Comparison of ENCODE assay signal across 34 cellular contexts in genomic region chr4:82587826-82588225, GRCh38. TPM values are rescaled to one million over a fixed set of nuclear protein-coding genes. Genes with fewer than 3 reads are reported as not detected.
"Had no signal": no experiment of that assay in that cellular context is flagged by ENCODE, and none has a peak within 500 bp of the region (broad histone marks: within the 10 kb centered on the region; RNA-seq: fewer than 3 reads in every experiment).

No MANE protein-coding gene starts in this region.

- H3K36me3 Mint-ChIP-seq: activated CD4-positive, alpha-beta memory T cell treated with anti-CD3 and anti-CD28 coated beads for 36 hours; activated naive CD4-positive, alpha-beta T cell treated with anti-CD3 and anti-CD28 coated beads, Interleukin-2, amount 50 U/mL, for 72 hours; activated naive CD8-positive, alpha-beta T cell treated with anti-CD3 and anti-CD28 coated beads for 36 hours had no signal

- H3K4me3 ChIP-seq: adrenal gland, body of pancreas, breast epithelium had no signal

- H3K36me3 ChIP-seq: adrenal gland, brain microvascular endothelial cell, breast epithelium had no signal

- H3K27ac ChIP-seq: adrenal gland, body of pancreas, brain microvascular endothelial cell, breast epithelium had no signal

- H3K27ac Mint-ChIP-seq: activated B cell treated with CpG ODN at 0.5 μM for 24 hours; activated CD4-positive, alpha-beta memory T cell treated with anti-CD3 and anti-CD28 coated beads for 36 hours; activated CD4-positive, alpha-beta T cell treated with anti-CD3 and anti-CD28 coated beads, Interleukin-2, amount 10 ng/mL, durations not matched to agents 24 days and 14 days; activated CD8-positive, alpha-beta T cell treated with anti-CD3 and anti-CD28 coated beads for 36 hours; activated naive CD4-positive, alpha-beta T cell treated with anti-CD3 and anti-CD28 coated beads for 36 hours; activated naive CD4-positive, alpha-beta T cell treated with anti-CD3 and anti-CD28 coated beads, Interleukin-2, amount 50 U/mL, for 72 hours; activated naive CD8-positive, alpha-beta T cell treated with anti-CD3 and anti-CD28 coated beads for 36 hours; activated T-cell treated with anti-CD3 and anti-CD28 coated beads, Interleukin-2, amount 50 U/mL, for 72 hours; activated T-helper 1 cell treated with anti-CD3 and anti-CD28 coated beads, Interleukin-12 subunit alpha, Interleukin-12 subunit beta, Interleukin-2, Interleukin-4 antibody, amounts not matched to agents 30 ng/mL and 10 ng/mL and 1 ng/mL, durations not matched to agents 14 hours and 24 hours and 36 hours; activated T-helper 17 cell treated with anti-CD3 and anti-CD28 coated beads, Interleukin-2, amount 50 U/mL, for 72 hours; T-helper 1 cell treated with Interleukin-12 subunit alpha and Interleukin-12 subunit beta and Interleukin-4 antibody, amounts not matched to agents 30 μg/mL and 1 μg/mL, for 36 hours; T-helper 2 cell treated with Interferon-gamma antibody and Interleukin-4, amounts not matched to agents 5 μg/mL and 100 μg/mL, for 36 hours had no signal

- H3K27me3 ChIP-seq: adrenal gland, body of pancreas, breast epithelium had no signal

- H3K4me1 ChIP-seq: adrenal gland, body of pancreas, breast epithelium had no signal

- H3K4me3 Mint-ChIP-seq: activated B cell treated with CpG ODN at 0.5 μM for 24 hours; activated CD4-positive, alpha-beta memory T cell treated with anti-CD3 and anti-CD28 coated beads for 36 hours; activated CD4-positive, alpha-beta T cell treated with anti-CD3 and anti-CD28 coated beads, Interleukin-2, amount 10 ng/mL, durations not matched to agents 24 days and 14 days; activated CD8-positive, alpha-beta T cell treated with anti-CD3 and anti-CD28 coated beads for 36 hours; activated naive CD4-positive, alpha-beta T cell treated with anti-CD3 and anti-CD28 coated beads for 36 hours; activated naive CD8-positive, alpha-beta T cell treated with anti-CD3 and anti-CD28 coated beads for 36 hours; activated T-cell treated with anti-CD3 and anti-CD28 coated beads, Interleukin-2, amount 50 U/mL, for 4 hours; activated T-cell treated with anti-CD3 and anti-CD28 coated beads, Interleukin-2, amount 50 U/mL, for 72 hours; activated T-helper 1 cell treated with anti-CD3 and anti-CD28 coated beads, Interleukin-12 subunit alpha, Interleukin-12 subunit beta, Interleukin-2, Interleukin-4 antibody, amounts not matched to agents 30 ng/mL and 10 ng/mL and 1 ng/mL, durations not matched to agents 14 hours and 24 hours and 36 hours; activated T-helper 17 cell treated with anti-CD3 and anti-CD28 coated beads, Interleukin-2, amount 50 U/mL, for 72 hours; T-helper 1 cell treated with Interleukin-12 subunit alpha and Interleukin-12 subunit beta and Interleukin-4 antibody, amounts not matched to agents 30 μg/mL and 1 μg/mL, for 36 hours; T-helper 2 cell treated with Interferon-gamma antibody and Interleukin-4, amounts not matched to agents 5 μg/mL and 100 μg/mL, for 36 hours had no signal

- ATAC-seq: activated CD8-positive, alpha-beta T cell treated with anti-CD3 and anti-CD28 coated beads for 36 hours; activated naive CD4-positive, alpha-beta T cell treated with anti-CD3 and anti-CD28 coated beads, Interleukin-2, amount 50 U/mL, for 72 hours; activated T-cell treated with anti-CD3 and anti-CD28 coated beads, Interleukin-2, amount 50 U/mL, for 4 hours; activated T-cell treated with anti-CD3 and anti-CD28 coated beads, Interleukin-2, amount 50 U/mL, for 72 hours; activated T-helper 17 cell treated with anti-CD3 and anti-CD28 coated beads, Interleukin-2, amount 50 U/mL, for 72 hours; body of pancreas had no signal

- H3K4me1 Mint-ChIP-seq: activated B cell treated with CpG ODN at 0.5 μM for 24 hours; activated CD4-positive, alpha-beta T cell treated with anti-CD3 and anti-CD28 coated beads, Interleukin-2, amount 10 ng/mL, durations not matched to agents 24 days and 14 days; activated naive CD8-positive, alpha-beta T cell treated with anti-CD3 and anti-CD28 coated beads for 36 hours; activated T-helper 17 cell treated with anti-CD3 and anti-CD28 coated beads, Interleukin-2, amount 50 U/mL, for 72 hours had no signal

- DNase-seq: activated B cell treated with CpG ODN at 0.5 μM for 24 hours; activated CD4-positive, alpha-beta memory T cell treated with anti-CD3 and anti-CD28 coated beads for 36 hours; activated CD4-positive, alpha-beta T cell treated with anti-CD3 and anti-CD28 coated beads for 4 hours; activated CD4-positive, alpha-beta T cell treated with anti-CD3 and anti-CD28 coated beads, Interleukin-2, amount 10 ng/mL, durations not matched to agents 24 days and 14 days; activated CD4-positive, alpha-beta T cell treated with anti-CD3 and anti-CD28 coated beads, Interleukin-2, amount 50 U/mL, for 1 hour; activated CD4-positive, alpha-beta T cell treated with anti-CD3 and anti-CD28 coated beads, Interleukin-2, amount 50 U/mL, for 4 hours; activated CD4-positive, CD25-positive, alpha-beta regulatory T cell treated with anti-CD3 and anti-CD28 coated beads, Interleukin-2, amount 50 U/mL, for 72 hours; activated CD8-positive, alpha-beta memory T cell treated with anti-CD3 and anti-CD28 coated beads, Interleukin-2, amount 50 U/mL, for 4 hours; activated CD8-positive, alpha-beta T cell treated with anti-CD3 and anti-CD28 coated beads for 36 hours; activated effector memory CD4-positive, alpha-beta T cell treated with anti-CD3 and anti-CD28 coated beads, Interleukin-2, amount 50 U/mL, for 16 hours; activated gamma-delta T cell treated with Interleukin-2 at 50 U/mL for 16 hours; activated naive CD4-positive, alpha-beta T cell; activated naive CD4-positive, alpha-beta T cell treated with anti-CD3 and anti-CD28 coated beads for 36 hours; activated naive CD4-positive, alpha-beta T cell treated with anti-CD3 and anti-CD28 coated beads, Interleukin-2, amount 50 U/mL, for 16 hours; activated naive CD8-positive, alpha-beta T cell treated with anti-CD3 and anti-CD28 coated beads for 36 hours; activated T-cell treated with anti-CD3 and anti-CD28 coated beads for 4 hours; activated T-cell treated with anti-CD3 and anti-CD28 coated beads, Interleukin-2, amount 50 U/mL, for 1 hour; activated T-cell treated with anti-CD3 and anti-CD28 coated beads, Interleukin-2, amount 50 U/mL, for 4 hours; activated T-cell treated with anti-CD3 and anti-CD28 coated beads, Interleukin-2, amount 50 U/mL, for 72 hours; adrenal gland; amniotic stem cell; aorta; body of pancreas; brain microvascular endothelial cell; central memory CD4-positive, alpha-beta T cell; T-helper 2 cell; T-helper 9 cell had no signal

- H3K9me3 Mint-ChIP-seq: activated B cell treated with CpG ODN at 0.5 μM for 24 hours; activated CD4-positive, alpha-beta memory T cell treated with anti-CD3 and anti-CD28 coated beads for 36 hours; activated CD4-positive, alpha-beta T cell treated with anti-CD3 and anti-CD28 coated beads, Interleukin-2, amount 10 ng/mL, durations not matched to agents 24 days and 14 days; activated CD8-positive, alpha-beta T cell treated with anti-CD3 and anti-CD28 coated beads for 36 hours; activated naive CD4-positive, alpha-beta T cell treated with anti-CD3 and anti-CD28 coated beads for 36 hours; activated naive CD4-positive, alpha-beta T cell treated with anti-CD3 and anti-CD28 coated beads, Interleukin-2, amount 50 U/mL, for 72 hours; activated naive CD8-positive, alpha-beta T cell treated with anti-CD3 and anti-CD28 coated beads for 36 hours; activated T-cell treated with anti-CD3 and anti-CD28 coated beads, Interleukin-2, amount 50 U/mL, for 4 hours; activated T-cell treated with anti-CD3 and anti-CD28 coated beads, Interleukin-2, amount 50 U/mL, for 72 hours; activated T-helper 1 cell treated with anti-CD3 and anti-CD28 coated beads, Interleukin-12 subunit alpha, Interleukin-12 subunit beta, Interleukin-2, Interleukin-4 antibody, amounts not matched to agents 30 ng/mL and 10 ng/mL and 1 ng/mL, durations not matched to agents 14 hours and 24 hours and 36 hours; activated T-helper 17 cell treated with anti-CD3 and anti-CD28 coated beads, Interleukin-2, amount 50 U/mL, for 72 hours; T-helper 1 cell treated with Interleukin-12 subunit alpha and Interleukin-12 subunit beta and Interleukin-4 antibody, amounts not matched to agents 30 μg/mL and 1 μg/mL, for 36 hours; T-helper 2 cell treated with Interferon-gamma antibody and Interleukin-4, amounts not matched to agents 5 μg/mL and 100 μg/mL, for 36 hours had no signal

- H3K9me3 ChIP-seq: adrenal gland, body of pancreas, breast epithelium had no signal

RNA-seq across cellular contexts. Expression of gene TMEM150C, which starts 26.0 kb away (rescaled TPM):
- total RNA-seq: activated B cell treated with CpG ODN at 0.5 μM for 24 hours; activated CD4-positive, alpha-beta memory T cell treated with anti-CD3 and anti-CD28 coated beads for 36 hours; activated CD4-positive, alpha-beta T cell treated with anti-CD3 and anti-CD28 coated beads, Interleukin-2, amount 10 ng/mL, durations not matched to agents 24 days and 14 days; activated CD8-positive, alpha-beta memory T cell treated with anti-CD3 and anti-CD28 coated beads for 36 hours; activated CD8-positive, alpha-beta T cell treated with anti-CD3 and anti-CD28 coated beads for 36 hours; activated naive CD4-positive, alpha-beta T cell treated with anti-CD3 and anti-CD28 coated beads for 36 hours; activated naive CD4-positive, alpha-beta T cell treated with anti-CD3 and anti-CD28 coated beads, Interleukin-2, amount 50 U/mL, for 72 hours; activated naive CD8-positive, alpha-beta T cell treated with anti-CD3 and anti-CD28 coated beads for 36 hours; activated T-helper 1 cell treated with anti-CD3 and anti-CD28 coated beads, Interleukin-12 subunit alpha, Interleukin-12 subunit beta, Interleukin-2, Interleukin-4 antibody, amounts not matched to agents 30 ng/mL and 10 ng/mL and 1 ng/mL, durations not matched to agents 14 hours and 24 hours and 36 hours; activated T-helper 17 cell treated with anti-CD3 and anti-CD28 coated beads, Interleukin-2, amount 50 U/mL, for 72 hours had no signal
